ENCODE assay signal across 1 cellular context in the genomic region with DNA sequence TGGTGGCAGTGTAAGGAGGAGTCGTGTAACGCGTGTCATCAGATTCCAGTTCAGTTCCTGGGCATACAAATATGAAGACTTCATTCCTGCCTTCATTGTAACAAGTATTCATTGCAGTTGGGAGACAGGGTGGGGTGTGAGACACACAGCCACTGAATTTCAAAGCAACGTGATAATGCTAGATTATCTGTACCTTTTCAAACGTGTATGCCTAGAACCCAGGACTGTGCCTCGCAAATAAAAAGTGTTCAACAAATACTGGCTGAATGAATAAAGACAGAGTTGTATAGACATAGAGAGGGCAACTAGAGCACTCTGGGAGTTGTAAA.
A peak's percentile ranks its signal among the peaks of the same experiment; 100 is the strongest.
TF ChIP-seq lines count a peak whose summit lies in the region.

No MANE protein-coding gene starts in this region.

TF ChIP-seq in K562, 482 proteins besides CTCF, POLR2A, EP300 and RAD21:
- TF ChIP-seq CREB1 (IDR thresholded peaks at IDR 0.05), result no peak
- 0 out of 2 replicates have a peak, but pooled peaks have one; percentile 41 for TF ChIP-seq CREB1 (CRISPR knock-in tag; IDR thresholded peaks at IDR 0.05)
- peak; percentile 57; the same call in 1 of the 2 replicates for TF ChIP-seq BACH1 (tag; IDR thresholded peaks at IDR 0.05)
- peak; percentile 92; the same call in 1 of the 2 replicates for TF ChIP-seq KAT7 (CRISPR knock-in tag; IDR thresholded peaks at IDR 0.05; ENCODE audit: borderline replicate concordance)
- peak; percentile 51 for TF ChIP-seq KDM5B (IDR thresholded peaks at IDR 0.05; ENCODE audit: insufficient replicate concordance, low read depth, low read length)
- TF ChIP-seq MTA3 (IDR thresholded peaks at IDR 0.05; ENCODE audit: borderline replicate concordance), result no peak
- 0 out of 2 replicates have a peak, but pooled peaks have one; percentile 7 for TF ChIP-seq HDAC2 (IDR thresholded peaks at IDR 0.05)
- no peak for TF ChIP-seq CEBPG (CRISPR knock-in tag; IDR thresholded peaks at IDR 0.05)
- TF ChIP-seq CEBPG (tag; conservative IDR thresholded peaks at IDR 0.05 in 1 of 2, IDR thresholded peaks at IDR 0.05 in 1 of 2), result no peak
- TF ChIP-seq, protein P1, sequence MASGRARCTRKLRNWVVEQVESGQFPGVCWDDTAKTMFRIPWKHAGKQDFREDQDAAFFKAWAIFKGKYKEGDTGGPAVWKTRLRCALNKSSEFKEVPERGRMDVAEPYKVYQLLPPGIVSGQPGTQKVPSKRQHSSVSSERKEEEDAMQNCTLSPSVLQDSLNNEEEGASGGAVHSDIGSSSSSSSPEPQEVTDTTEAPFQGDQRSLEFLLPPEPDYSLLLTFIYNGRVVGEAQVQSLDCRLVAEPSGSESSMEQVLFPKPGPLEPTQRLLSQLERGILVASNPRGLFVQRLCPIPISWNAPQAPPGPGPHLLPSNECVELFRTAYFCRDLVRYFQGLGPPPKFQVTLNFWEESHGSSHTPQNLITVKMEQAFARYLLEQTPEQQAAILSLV (tag; IDR thresholded peaks at IDR 0.05), result 0 out of 2 replicates have a peak, but pooled peaks have one; percentile 12
- peak; percentile 1; the same call in 1 of the 2 replicates for TF ChIP-seq MYC (IDR thresholded peaks at IDR 0.05; ENCODE audit: low read depth, low read length)
- 0 out of 2 replicates have a peak, but pooled peaks have one; percentile 19 for TF ChIP-seq MYC (CRISPR knock-in tag; IDR thresholded peaks at IDR 0.05; ENCODE audit: borderline replicate concordance, low read depth)
- peak; percentile 56; the same call in 1 of the 2 replicates for TF ChIP-seq GABPB1 (CRISPR knock-in tag; IDR thresholded peaks at IDR 0.05)
- TF ChIP-seq TOE1 (IDR thresholded peaks at IDR 0.05; ENCODE audit: borderline replicate concordance), result no peak
- no peak; the same call in 1 of the 2 replicates for TF ChIP-seq TOE1 (CRISPR knock-in tag; IDR thresholded peaks at IDR 0.05; ENCODE audit: borderline replicate concordance, low read depth)
- peak; percentile 10 for TF ChIP-seq TBP (optimal IDR thresholded peaks at IDR 0.05; ENCODE audit: low read depth, low read length)
- 0 out of 2 replicates have a peak, but pooled peaks have one; percentile 16 for TF ChIP-seq FOSL1 (tag; conservative IDR thresholded peaks at IDR 0.05)
- TF ChIP-seq MTA2 (IDR thresholded peaks at IDR 0.05; ENCODE audit: low read depth), result 0 out of 2 replicates have a peak, but pooled peaks have one; percentile 1
- TF ChIP-seq GTF2E2 (tag; IDR thresholded peaks at IDR 0.05), result no peak
- 0 out of 2 replicates have a peak, but pooled peaks have one; percentile 75 for TF ChIP-seq AFF4 (CRISPR knock-in tag; IDR thresholded peaks at IDR 0.05)
- TF ChIP-seq, protein P2, sequence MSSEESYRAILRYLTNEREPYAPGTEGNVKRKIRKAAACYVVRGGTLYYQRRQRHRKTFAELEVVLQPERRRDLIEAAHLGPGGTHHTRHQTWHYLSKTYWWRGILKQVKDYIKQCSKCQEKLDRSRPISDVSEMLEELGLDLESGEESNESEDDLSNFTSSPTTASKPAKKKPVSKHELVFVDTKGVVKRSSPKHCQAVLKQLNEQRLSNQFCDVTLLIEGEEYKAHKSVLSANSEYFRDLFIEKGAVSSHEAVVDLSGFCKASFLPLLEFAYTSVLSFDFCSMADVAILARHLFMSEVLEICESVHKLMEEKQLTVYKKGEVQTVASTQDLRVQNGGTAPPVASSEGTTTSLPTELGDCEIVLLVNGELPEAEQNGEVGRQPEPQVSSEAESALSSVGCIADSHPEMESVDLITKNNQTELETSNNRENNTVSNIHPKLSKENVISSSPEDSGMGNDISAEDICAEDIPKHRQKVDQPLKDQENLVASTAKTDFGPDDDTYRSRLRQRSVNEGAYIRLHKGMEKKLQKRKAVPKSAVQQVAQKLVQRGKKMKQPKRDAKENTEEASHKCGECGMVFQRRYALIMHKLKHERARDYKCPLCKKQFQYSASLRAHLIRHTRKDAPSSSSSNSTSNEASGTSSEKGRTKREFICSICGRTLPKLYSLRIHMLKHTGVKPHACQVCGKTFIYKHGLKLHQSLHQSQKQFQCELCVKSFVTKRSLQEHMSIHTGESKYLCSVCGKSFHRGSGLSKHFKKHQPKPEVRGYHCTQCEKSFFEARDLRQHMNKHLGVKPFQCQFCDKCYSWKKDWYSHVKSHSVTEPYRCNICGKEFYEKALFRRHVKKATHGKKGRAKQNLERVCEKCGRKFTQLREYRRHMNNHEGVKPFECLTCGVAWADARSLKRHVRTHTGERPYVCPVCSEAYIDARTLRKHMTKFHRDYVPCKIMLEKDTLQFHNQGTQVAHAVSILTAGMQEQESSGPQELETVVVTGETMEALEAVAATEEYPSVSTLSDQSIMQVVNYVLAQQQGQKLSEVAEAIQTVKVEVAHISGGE (CRISPR knock-in tag; IDR thresholded peaks at IDR 0.05), result no peak
- TF ChIP-seq BRD9 (IDR thresholded peaks at IDR 0.05; ENCODE audit: low read depth, partially characterized antibody), result peak; percentile 2
- peak; percentile 47; the same call in 1 of the 2 replicates for TF ChIP-seq ZNF197 (CRISPR knock-in tag; IDR thresholded peaks at IDR 0.05; ENCODE audit: low read depth)
